ENCODE assay signal across 19 cellular contexts in the genomic region with DNA sequence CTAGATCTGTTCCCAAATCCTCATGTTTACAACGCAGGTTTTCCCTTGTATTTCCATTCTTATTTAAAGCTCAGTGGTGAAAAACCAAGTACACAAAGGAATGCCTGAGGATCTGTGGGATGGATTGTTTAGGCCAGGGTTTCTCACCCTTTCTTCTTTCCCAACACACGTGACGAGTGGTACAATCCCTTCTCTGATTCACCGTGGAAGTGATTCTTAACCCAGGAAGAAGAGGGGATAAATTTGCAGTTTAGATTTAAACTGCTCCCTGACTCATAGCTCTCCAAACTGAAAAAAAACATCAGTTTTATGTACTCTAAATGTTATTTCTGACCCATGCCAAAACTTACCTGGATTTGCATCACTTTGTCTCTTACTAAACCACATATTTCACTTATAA. TPM values are rescaled to one million over a fixed set of nuclear protein-coding genes. Genes with fewer than 3 reads are reported as not detected.
DNase-seq lines count a peak whose midpoint lies in the region; ATAC-seq and TF ChIP-seq lines count a peak whose summit lies in the region.
"Had no signal": no experiment of that assay in that cellular context is flagged by ENCODE, and none has a peak within 500 bp of the region (broad histone marks: within the 10 kb centered on the region; RNA-seq: fewer than 3 reads in every experiment).

No MANE protein-coding gene starts in this region.

- no peak overlapping the region for H3K4me3 ChIP-seq in choroid plexus epithelial cell (ENCODE audit: low read depth, low read length)
- H3K4me3 ChIP-seq: A549, GM12878, left lung, tibial artery had no signal

- DNase-seq in AG08396 (ENCODE audit: low spot score) (peak; percentile 47), HS-5 (ENCODE audit: low read depth) (peak; percentile 28), choroid plexus epithelial cell (ENCODE audit: low read depth) (peak; percentile 36), kidney tubule cell (ENCODE audit: low spot score) (peak; percentile 14), endothelial cell (ENCODE audit: low spot score) (no peak), T-helper 17 cell (no peak), NCI-H1417 (lab: John Stamatoyannopoulos, UW) (no peak)
- DNase-seq: activated CD4-positive, alpha-beta T cell treated with anti-CD3 and anti-CD28 coated beads, Interleukin-2, amount 10 ng/mL, durations not matched to agents 7 days and 5 days; activated gamma-delta T cell; amygdala; left lung; NCI-H1694 treated with DMSO at 0.1 percent for 48 hours; NCI-H226; tibial artery had no signal

- H3K27me3 Mint-ChIP-seq in endothelial cell (ENCODE audit: unreplicated experiment) (no peaks in the 10 kb centered on the region), T-helper 17 cell (no peaks in the 10 kb centered on the region)
- H3K27me3 Mint-ChIP-seq: activated CD4-positive, alpha-beta T cell treated with anti-CD3 and anti-CD28 coated beads, Interleukin-2, amount 10 ng/mL, durations not matched to agents 7 days and 5 days; stimulated activated memory B cell treated with anti-CD40 and anti-IgM and Interleukin-4, amounts not matched to agents 10 μg/mL and 1 μg/mL and 100 μg/mL, for 72 hours had no signal

- no peaks in the 10 kb centered on the region for H3K9me3 ChIP-seq in T-helper 17 cell (ENCODE audit: control insufficient read depth, low read length, poor library complexity, severe bottlenecking)
- H3K9me3 ChIP-seq: A549, left lung, neutrophil, tibial artery had no signal

- H3K36me3 Mint-ChIP-seq in endothelial cell (ENCODE audit: low read depth, unreplicated experiment) (peaks cover 16% of the 10 kb centered on the region), T-helper 17 cell (ENCODE audit: low read depth) (peaks cover 10% of the 10 kb centered on the region)

- H3K4me3 Mint-ChIP-seq in endothelial cell (ENCODE audit: unreplicated experiment) (no peak overlapping the region), T-helper 17 cell (no peak overlapping the region)
- H3K4me3 Mint-ChIP-seq: activated CD4-positive, alpha-beta T cell treated with anti-CD3 and anti-CD28 coated beads, Interleukin-2, amount 10 ng/mL, durations not matched to agents 7 days and 5 days; stimulated activated memory B cell treated with anti-CD40 and anti-IgM and Interleukin-4, amounts not matched to agents 10 μg/mL and 1 μg/mL and 100 μg/mL, for 72 hours had no signal

- H3K9me3 Mint-ChIP-seq in endothelial cell (ENCODE audit: unreplicated experiment), result no peaks in the 10 kb centered on the region
- H3K9me3 Mint-ChIP-seq: activated CD4-positive, alpha-beta T cell treated with anti-CD3 and anti-CD28 coated beads, Interleukin-2, amount 10 ng/mL, durations not matched to agents 7 days and 5 days; stimulated activated memory B cell treated with anti-CD40 and anti-IgM and Interleukin-4, amounts not matched to agents 10 μg/mL and 1 μg/mL and 100 μg/mL, for 72 hours had no signal

- H3K4me1 Mint-ChIP-seq in endothelial cell (ENCODE audit: unreplicated experiment) (peaks cover 3% of the 10 kb centered on the region), T-helper 17 cell (peaks cover 2% of the 10 kb centered on the region)

- ATAC-seq in HG02852 (IDR thresholded peaks at IDR 0.05; ENCODE audit: unreplicated experiment), result no peak
- no peak for ATAC-seq in T-helper 17 cell
- ATAC-seq: A549; GM12878; left lung; stimulated activated memory B cell treated with anti-CD40 and anti-IgM and Interleukin-4, amounts not matched to agents 10 μg/mL and 1 μg/mL and 100 μg/mL, for 72 hours had no signal

- H3K27ac Mint-ChIP-seq in endothelial cell (ENCODE audit: unreplicated experiment) (no peak overlapping the region), T-helper 17 cell (no peak overlapping the region)
- H3K27ac Mint-ChIP-seq: activated CD4-positive, alpha-beta T cell treated with anti-CD3 and anti-CD28 coated beads, Interleukin-2, amount 10 ng/mL, durations not matched to agents 7 days and 5 days; stimulated activated memory B cell treated with anti-CD40 and anti-IgM and Interleukin-4, amounts not matched to agents 10 μg/mL and 1 μg/mL and 100 μg/mL, for 72 hours had no signal

- TF ChIP-seq CTCF in choroid plexus epithelial cell (conservative IDR thresholded peaks at IDR 0.05; ENCODE audit: low read depth, low read length), result no peak
- no peak for TF ChIP-seq CTCF in endothelial cell (IDR thresholded peaks at IDR 0.05; ENCODE audit: unreplicated experiment)

RNA-seq across cellular contexts. Expression of a gene that starts 17.0 kb away (rescaled TPM):
- total RNA-seq in endothelial cell (ENCODE audit: unreplicated experiment) (28.9 TPM), T-helper 17 cell (10 to 100 TPM; 25.5 to 29.5 TPM)

Comparison
In these comparisons a context has a peak if more than half of its experiments do, and no peak if none do; other contexts are left out.
1. DNase-seq: peak in AG08396 (single experiment), HS-5 (single experiment), choroid plexus epithelial cell (single experiment) and kidney tubule cell (single experiment); none in endothelial cell (single experiment), T-helper 17 cell (0 of 3) and NCI-H1417 (0 of 3).